ENCODE assay signal across 25 cellular contexts in the genomic region with DNA sequence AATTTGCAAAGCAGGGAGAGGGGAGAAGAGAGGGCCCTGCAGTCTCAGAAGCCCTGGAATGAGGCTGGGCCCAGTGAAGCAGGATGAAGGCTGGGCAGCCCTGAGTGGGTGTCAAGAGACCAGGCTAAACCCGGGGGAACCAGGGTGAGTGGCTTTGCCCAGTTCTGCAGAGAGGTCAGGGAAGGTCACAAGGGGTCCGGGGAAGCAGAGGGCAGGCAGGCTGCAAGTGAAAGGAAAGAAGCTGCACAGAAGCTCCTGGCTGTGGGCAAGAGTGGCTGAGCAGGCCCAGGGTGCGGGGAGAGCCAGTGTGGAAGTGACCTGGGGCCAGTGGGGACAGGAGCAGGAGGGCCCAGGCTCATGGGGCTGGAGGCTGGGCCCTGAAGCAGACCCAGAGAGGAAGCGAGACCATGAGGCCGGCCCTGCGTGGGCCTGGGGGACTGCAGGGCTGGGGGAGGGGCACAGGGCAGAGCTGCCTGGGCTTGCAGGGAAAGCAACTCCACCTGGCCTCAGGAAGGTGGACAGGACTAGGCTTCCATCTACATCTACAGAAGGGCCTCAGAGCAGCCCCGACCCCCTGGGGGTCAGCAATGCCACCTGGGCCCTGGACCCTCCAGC. TPM values are rescaled to one million over a fixed set of nuclear protein-coding genes. Genes with fewer than 3 reads are reported as not detected.
DNase-seq lines count a peak whose midpoint lies in the region; TF ChIP-seq lines count a peak whose summit lies in the region.
"Had no signal": no experiment of that assay in that cellular context is flagged by ENCODE, and none has a peak within 500 bp of the region (broad histone marks: within the 10 kb centered on the region; RNA-seq: fewer than 3 reads in every experiment).

No MANE protein-coding gene starts in this region.

- intact Hi-C loops in posterior vena cava (cut with DNase I) (no loop called here), dorsolateral prefrontal cortex (cut with DNase I) (no loop called here)

- H3K27ac Mint-ChIP-seq in chondrocyte (ENCODE audit: unreplicated experiment) (no peak overlapping the region), mesothelial cell of epicardium (peak overlapping the region; percentile 73)
- H3K27ac Mint-ChIP-seq: B cell; CD4-positive, CD25-positive, alpha-beta regulatory T cell; IgD-negative memory B cell had no signal

- no peak for TF ChIP-seq CTCF in chondrocyte (IDR thresholded peaks at IDR 0.05)
- TF ChIP-seq CTCF in mesothelial cell of epicardium (IDR thresholded peaks at IDR 0.05; ENCODE audit: unreplicated experiment) = no peak
- TF ChIP-seq CTCF in dorsolateral prefrontal cortex (IDR thresholded peaks at IDR 0.05 in 54 of 56, conservative IDR thresholded peaks at IDR 0.05 in 2 of 56; ENCODE audit: low read depth in 1 of 56, partially characterized antibody in 56 of 56) = no peak

- no peak overlapping the region for H3K4me3 ChIP-seq in BLaER1 treated with 17β-estradiol and CSF1 and Interleukin-3, amounts not matched to agents 10 nM and 100 nM
- no peak overlapping the region for H3K4me3 ChIP-seq in dorsolateral prefrontal cortex
- H3K4me3 ChIP-seq: HAP-1, MG63 had no signal

- peak overlapping the region in 6 of 11 experiments; percentile 22 to 58 (median 45); a peak in 9 of 22 replicates for H3K4me2 ChIP-seq in BLaER1 treated with 17β-estradiol and CSF1 and Interleukin-3, amounts not matched to agents 10 nM and 100 nM

- H3K36me3 ChIP-seq in BLaER1 treated with 17β-estradiol and CSF1 and Interleukin-3, amounts not matched to agents 10 nM and 100 nM = no peaks in the 10 kb centered on the region
- H3K36me3 ChIP-seq: HAP-1, MG63 had no signal

- no peaks in the 10 kb centered on the region for H3K9me3 ChIP-seq in BLaER1 treated with 17β-estradiol and CSF1 and Interleukin-3, amounts not matched to agents 10 nM and 100 nM (replicated peaks in 1 of 11)
- H3K9me3 ChIP-seq: HAP-1, MG63 had no signal

- H3K4me3 Mint-ChIP-seq in chondrocyte (ENCODE audit: unreplicated experiment) = no peak overlapping the region
- no peak overlapping the region for H3K4me3 Mint-ChIP-seq in mesothelial cell of epicardium
- H3K4me3 Mint-ChIP-seq: B cell; CD4-positive, CD25-positive, alpha-beta regulatory T cell had no signal

- H3K27ac ChIP-seq in BLaER1 treated with 17β-estradiol and CSF1 and Interleukin-3, amounts not matched to agents 10 nM and 100 nM = no peak overlapping the region
- H3K27ac ChIP-seq in dorsolateral prefrontal cortex = no peak overlapping the region
- H3K27ac ChIP-seq: HL-60, RWPE1 had no signal

- no peak overlapping the region for H3K9ac ChIP-seq in BLaER1 treated with 17β-estradiol and CSF1 and Interleukin-3, amounts not matched to agents 10 nM and 100 nM

- H3K4me1 ChIP-seq in BLaER1 treated with 17β-estradiol and CSF1 and Interleukin-3, amounts not matched to agents 10 nM and 100 nM = peaks cover 0 to 17% (median 9%) of the 10 kb centered on the region in 10 experiments; a peak in 12 of 20 replicates
- H3K4me1 ChIP-seq: HAP-1 had no signal

- H3K9me3 Mint-ChIP-seq in chondrocyte (ENCODE audit: low read depth) = no peaks in the 10 kb centered on the region
- H3K9me3 Mint-ChIP-seq in mesothelial cell of epicardium = no peaks in the 10 kb centered on the region

- peaks cover 0 to 12% (median 0%) of the 10 kb centered on the region in 11 experiments; a peak in 2 of 22 replicates for H4K20me1 ChIP-seq in BLaER1 treated with 17β-estradiol and CSF1 and Interleukin-3, amounts not matched to agents 10 nM and 100 nM

- H3K4me1 Mint-ChIP-seq in chondrocyte (ENCODE audit: low read depth) (peaks cover 6% of the 10 kb centered on the region), mesothelial cell of epicardium (peaks cover 12% of the 10 kb centered on the region)
- H3K4me1 Mint-ChIP-seq: B cell; CD4-positive, CD25-positive, alpha-beta regulatory T cell had no signal

- peak; percentile 68 for DNase-seq in chondrocyte (ENCODE audit: low spot score)
- DNase-seq in mesothelial cell of epicardium (ENCODE audit: low spot score in 2 of 2, unreplicated experiment in 2 of 2) = no peak
- peak; percentile 46 for DNase-seq in posterior vena cava (ENCODE audit: low spot score)
- no peak for DNase-seq in dorsolateral prefrontal cortex
- no peak for DNase-seq in NCI-H2227 treated with DMSO at 0.1 percent for 48 hours (lab: John Stamatoyannopoulos, UW)
- DNase-seq in amygdala (lab: John Stamatoyannopoulos, UW) = no peak
- DNase-seq: CD4-positive, CD25-positive, alpha-beta regulatory T cell; COR-L47; DMS 273 treated with DMSO at 0.1 percent for 48 hours; DND-41; Karpas-422; MG63; NCI-H1048; NCI-H1436 treated with DMSO at 0.1 percent for 48 hours; NCI-H2029; NCI-H526; PC-3 had no signal

- H3K27me3 Mint-ChIP-seq in chondrocyte (ENCODE audit: low read depth) (peaks cover 10% of the 10 kb centered on the region), mesothelial cell of epicardium (ENCODE audit: low read depth) (peaks cover 18% of the 10 kb centered on the region)
- H3K27me3 Mint-ChIP-seq: IgD-negative memory B cell had no signal

- H3K36me3 Mint-ChIP-seq in chondrocyte (ENCODE audit: low read depth) = peaks cover 3% of the 10 kb centered on the region
- peaks cover 5% of the 10 kb centered on the region for H3K36me3 Mint-ChIP-seq in mesothelial cell of epicardium
- H3K36me3 Mint-ChIP-seq: CD4-positive, CD25-positive, alpha-beta regulatory T cell had no signal

- H3K27me3 ChIP-seq in BLaER1 treated with 17β-estradiol and CSF1 and Interleukin-3, amounts not matched to agents 10 nM and 100 nM = peaks cover 9 to 25% (median 15%) of the 10 kb centered on the region in 11 experiments
- peaks cover 0 to 12% (median 0%) of the 10 kb centered on the region in 45 donors for H3K27me3 ChIP-seq in dorsolateral prefrontal cortex
- H3K27me3 ChIP-seq: MG63 had no signal

RNA-seq across cellular contexts. Expression of a gene that starts 11.7 kb away (rescaled TPM):
- 107 to 716 TPM (median 110 TPM) in 3 replicates for total RNA-seq in chondrocyte
- total RNA-seq in mesothelial cell of epicardium = 3,009 to 3,275 TPM (median 3,171 TPM) in 3 replicates
- total RNA-seq in posterior vena cava = 100 to 1,000 TPM; 161 to 323 TPM
- 100 to 1,000 TPM in 2 of 120 experiments, 10 to 100 TPM in 51, 1 to 10 TPM in 67; 1.8 to 139 (median 9.0) TPM for total RNA-seq in dorsolateral prefrontal cortex
- total RNA-seq: B cell, G401 had no signal

RNA-seq across cellular contexts. Expression of a gene that starts 33.5 kb away (rescaled TPM):
- total RNA-seq in chondrocyte (not detected in 3 replicates), mesothelial cell of epicardium (not detected in 3 replicates), posterior vena cava (not detected), dorsolateral prefrontal cortex (not detected)
- total RNA-seq: B cell; CD4-positive, CD25-positive, alpha-beta regulatory T cell; G401; HT1080; PC-3 had no signal

RNA-seq across cellular contexts. Expression of a gene that starts 44.2 kb away (rescaled TPM):
- total RNA-seq in chondrocyte (not detected in 3 replicates), mesothelial cell of epicardium (0.77 to 1.4 TPM (median 1.1 TPM) in 3 replicates), posterior vena cava (under 1 TPM in 1 of 2 donors, not detected in 1; 0.67 TPM), dorsolateral prefrontal cortex (1 to 10 TPM in 23 of 120 experiments, under 1 TPM in 53, not detected in 44; 0.31 to 4.7 (median 0.72) TPM)
- total RNA-seq: B cell; CD4-positive, CD25-positive, alpha-beta regulatory T cell; G401; HT1080 had no signal

Comparison
In these comparisons a context has a peak if more than half of its experiments do, and no peak if none do; other contexts are left out.
1. DNase-seq: peak in chondrocyte (single experiment) and posterior vena cava (single experiment); none in mesothelial cell of epicardium (0 of 2), dorsolateral prefrontal cortex (0 of 10), NCI-H2227 treated with DMSO at 0.1 percent for 48 hours (single experiment) and amygdala (0 of 56).